In the genomic region with DNA sequence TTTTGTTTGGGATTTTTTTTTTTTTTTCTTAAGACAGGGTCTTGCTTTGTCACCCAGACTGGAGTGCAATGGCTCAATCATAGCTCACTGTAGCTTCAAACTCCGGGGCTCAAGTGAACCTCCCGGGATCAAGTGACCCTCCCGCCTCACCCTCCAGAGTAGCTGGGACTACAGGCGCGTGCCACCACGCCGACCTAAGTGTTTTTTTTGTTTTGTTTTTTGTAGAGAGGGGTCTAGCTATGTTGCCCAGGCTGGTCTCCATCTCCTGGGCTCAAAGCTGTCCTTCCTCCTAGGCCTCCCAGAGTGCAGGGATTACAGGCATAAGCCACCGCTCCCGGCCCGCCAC, we compare ENCODE assay signal across 8 cellular contexts. TPM values are rescaled to one million over a fixed set of nuclear protein-coding genes. Genes with fewer than 3 reads are reported as not detected.
DNase-seq lines count a peak whose midpoint lies in the region; ATAC-seq, FAIRE-seq and TF ChIP-seq lines count a peak whose summit lies in the region.

No MANE protein-coding gene starts in this region.

- peak overlapping the region; percentile 85 for H3K4me3 Mint-ChIP-seq in activated T-cell treated with anti-CD3 and anti-CD28 coated beads, Interleukin-2, amount 50 U/mL, for 4 hours
- peak overlapping the region; percentile 93 for H3K4me3 Mint-ChIP-seq in type B pancreatic cell

- in situ Hi-C loops in GM12878 (cut with MboI): no loop called here

- H3K27ac Mint-ChIP-seq in type B pancreatic cell: peak overlapping the region; percentile 84

- no peak for DNase-seq in activated T-cell treated with anti-CD3 and anti-CD28 coated beads, Interleukin-2, amount 50 U/mL, for 4 hours
- DNase-seq in activated T-cell treated with anti-CD3 and anti-CD28 coated beads, Interleukin-2, amount 50 U/mL, for 1 hour: no peak
- DNase-seq in GM12878 (ENCODE audit: low read depth, low spot score) (no peak), right lobe of liver (no peak), type B pancreatic cell (ENCODE audit: extremely low spot score, unreplicated experiment) (no peak), AG08395 (ENCODE audit: low spot score) (no peak)
- no peak for DNase-seq in central memory CD4-positive, alpha-beta T cell

- H3K4me3 ChIP-seq in GM12878 (peak overlapping the region; percentile 88), right lobe of liver (peak overlapping the region; percentile 59 to 84 (median 76))

- no peaks in the 10 kb centered on the region for H3K27me3 Mint-ChIP-seq in activated T-cell treated with anti-CD3 and anti-CD28 coated beads, Interleukin-2, amount 50 U/mL, for 4 hours (ENCODE audit: low read depth)
- H3K27me3 Mint-ChIP-seq in type B pancreatic cell: no peaks in the 10 kb centered on the region

- H3K79me2 ChIP-seq in GM12878 (ENCODE audit: control insufficient read depth, insufficient read depth, low read length): peaks cover 2% of the 10 kb centered on the region; the same call in 1 of the 2 replicates

- SMC1A ChIA-PET in GM12878 (lab: Charles Lee; ENCODE audit: uncharacterized antibody, unreplicated experiment): interaction anchor here (0.5 to 1.9 kb wide), 3 partner anchors 12 to 210 kb away, joined by 3 to 5 read pairs (median 4); no protein-coding TSS in a partner anchor

- peaks cover 14% of the 10 kb centered on the region for H3K4me1 Mint-ChIP-seq in activated T-cell treated with anti-CD3 and anti-CD28 coated beads, Interleukin-2, amount 50 U/mL, for 4 hours (ENCODE audit: low read depth)
- peaks cover 7% of the 10 kb centered on the region for H3K4me1 Mint-ChIP-seq in type B pancreatic cell (ENCODE audit: unreplicated experiment)

- no peak for TF ChIP-seq POLR2A in GM12878 (IDR thresholded peaks at IDR 0.05; ENCODE audit: low read depth, low read length)
- no peak for TF ChIP-seq POLR2A in right lobe of liver (IDR thresholded peaks at IDR 0.05)

- no peak for TF ChIP-seq RAD21 in GM12878 (IDR thresholded peaks at IDR 0.05; ENCODE audit: insufficient read depth, low read depth, low read length)

- H2AFZ ChIP-seq in GM12878 (ENCODE audit: control insufficient read depth, low read depth, low read length): peak overlapping the region; percentile 68

- no peaks in the 10 kb centered on the region for H3K36me3 ChIP-seq in GM12878 (ENCODE audit: control insufficient read depth in 2 of 2, insufficient read depth in 2 of 2, low read length in 1 of 2)
- H3K36me3 ChIP-seq in right lobe of liver: no peaks in the 10 kb centered on the region

- POLR2A ChIA-PET in GM12878 (lab: Charles Lee): interaction anchor here (0.6 to 1.2 kb wide), 3 partner anchors 17 to 297 kb away, joined by 3 to 5 read pairs (median 5); no protein-coding TSS in a partner anchor

- H3K4me2 ChIP-seq in GM12878 (ENCODE audit: control insufficient read depth, insufficient read depth): peak overlapping the region; percentile 93

- peak overlapping the region; percentile 49 for H3K27ac ChIP-seq in GM12878 (ENCODE audit: control insufficient read depth, insufficient read depth)
- H3K27ac ChIP-seq in right lobe of liver: peak overlapping the region; percentile 57 to 71 (median 58)

- CTCF ChIA-PET in GM12878 (lab: Yijun Ruan, JAX): interaction anchor here (0.6 to 3.5 kb wide), 11 partner anchors 11 to 461 kb away, joined by 3 to 22 read pairs (median 4); no protein-coding TSS in a partner anchor

- H3K4me1 ChIP-seq in GM12878 (ENCODE audit: control insufficient read depth, insufficient read depth, low read length) (peaks cover 15% of the 10 kb centered on the region), right lobe of liver (peaks cover 0 to 6% (median 0%) of the 10 kb centered on the region in 4 donors)

- no TSS peak for BruUV-seq in GM12878 (replicated peaks; lab: Mats Ljungman, UMichigan)

- no peaks in the 10 kb centered on the region for H4K20me1 ChIP-seq in GM12878 (ENCODE audit: control insufficient read depth, insufficient read depth)

- intact Hi-C loops in GM12878 (cut with micrococcal nuclease; ENCODE audit: unreplicated experiment): loop anchor here (10.0 kb wide), 1 partner anchor 289 kb away; no protein-coding TSS in a partner anchor
- intact Hi-C loops in right lobe of liver (cut with DNase I): no loop called here

- H3K27me3 ChIP-seq in GM12878 (replicated peaks in 1 of 2; ENCODE audit: control insufficient read depth in 2 of 2, insufficient read depth in 2 of 2, low read length in 1 of 2) (no peaks in the 10 kb centered on the region), right lobe of liver (no peaks in the 10 kb centered on the region)

- no peak for ATAC-seq in activated T-cell treated with anti-CD3 and anti-CD28 coated beads, Interleukin-2, amount 50 U/mL, for 4 hours
- ATAC-seq in GM12878 (no peak; the same call in 2 of the 3 replicates), right lobe of liver (peak in 1 of 4 donors; percentile 29), HG03280 (IDR thresholded peaks at IDR 0.05; ENCODE audit: unreplicated experiment) (no peak)

- H3K36me3 Mint-ChIP-seq in activated T-cell treated with anti-CD3 and anti-CD28 coated beads, Interleukin-2, amount 50 U/mL, for 4 hours (ENCODE audit: insufficient read depth): peaks cover 4% of the 10 kb centered on the region
- peaks cover 9% of the 10 kb centered on the region for H3K36me3 Mint-ChIP-seq in type B pancreatic cell

- H3K9me3 Mint-ChIP-seq in activated T-cell treated with anti-CD3 and anti-CD28 coated beads, Interleukin-2, amount 50 U/mL, for 4 hours: no peaks in the 10 kb centered on the region
- H3K9me3 Mint-ChIP-seq in type B pancreatic cell: no peaks in the 10 kb centered on the region

- TF ChIP-seq EP300 in GM12878 (IDR thresholded peaks at IDR 0.05; ENCODE audit: borderline replicate concordance in 1 of 2, control insufficient read depth in 1 of 2, low read depth in 2 of 2, low read length in 2 of 2): no peak

- no peak for FAIRE-seq in GM12878 (lab: Jason Lieb, UNC)

- RAD21 ChIA-PET in GM12878 (lab: Charles Lee; ENCODE audit: unreplicated experiment): interaction anchor here (0.8 to 2.6 kb wide), 4 partner anchors 11 to 150 kb away, joined by 3 to 14 read pairs (median 4); no protein-coding TSS in a partner anchor

- no peaks in the 10 kb centered on the region for H3K9me3 ChIP-seq in GM12878 (replicated peaks; ENCODE audit: control insufficient read depth, insufficient read depth, low read length)
- H3K9me3 ChIP-seq in right lobe of liver: no peaks in the 10 kb centered on the region

- TF ChIP-seq CTCF in GM12878 (IDR thresholded peaks at IDR 0.05 in 2 of 3, conservative IDR thresholded peaks at IDR 0.05 in 1 of 3; ENCODE audit: control insufficient read depth in 2 of 3, extremely low read depth in 1 of 3, insufficient read depth in 1 of 3, low read depth in 3 of 3, low read length in 3 of 3) (no peak), right lobe of liver (IDR thresholded peaks at IDR 0.05) (no peak), type B pancreatic cell (conservative IDR thresholded peaks at IDR 0.05) (no peak)

- WGBS in GM12878 (ENCODE audit: insufficient coverage, insufficient replicate concordance, low lambda C conversion rate, missing lambda C conversion rate): 48% methylated on average over 10 of the region's 10 CpGs
- WGBS in right lobe of liver (ENCODE audit: insufficient coverage, low coverage, low lambda C conversion rate, missing lambda C conversion rate): 44% methylated on average over 9 of the region's 10 CpGs

- peak overlapping the region; percentile 57 for H3K9ac ChIP-seq in GM12878 (ENCODE audit: control insufficient read depth, insufficient read depth, low read length)

RNA-seq across cellular contexts. Expression of a gene that starts 0.8 kb away (rescaled TPM):
- 1 to 10 TPM; 7.1 to 8.6 (median 8.3) TPM for total RNA-seq in activated T-cell treated with anti-CD3 and anti-CD28 coated beads, Interleukin-2, amount 50 U/mL, for 4 hours
- 39.1 and 48.4 TPM in 2 replicates for total RNA-seq in GM12878 (2013; cell fraction: nucleolus; rRNA removed)
- 9.7 and 12.8 TPM in 2 replicates for total RNA-seq in GM12878 (2014; rRNA removed)
- 9.5 and 11.4 TPM in 2 replicates for total RNA-seq in GM12878 (2014; rRNA removed; fragmentation: Illumina TruSeq; extraction: Trizol)
- total RNA-seq in GM12878 (2021): 11.9 and 13.3 TPM in 2 replicates
- polyA plus RNA-seq in GM12878 (2011; ENCODE audit: low read depth): 4.9 TPM
- 10.0 and 10.1 TPM in 2 replicates for polyA plus RNA-seq in GM12878 (2011; rRNA removed)
- 6.2 and 7.1 TPM in 2 replicates for polyA plus RNA-seq in GM12878 (2011; cell fraction: cytosol; rRNA removed)
- 12.9 and 15.6 TPM in 2 replicates for polyA plus RNA-seq in GM12878 (2011; cell fraction: nucleus; rRNA removed)
- 5.0 and 5.3 TPM in 2 replicates for polyA plus RNA-seq in GM12878 (2012)
- 9.9 and 11.0 TPM in 2 replicates for polyA plus RNA-seq in GM12878 (2014; fragmentation: Illumina TruSeq; extraction: Trizol)
- polyA plus RNA-seq in GM12878 (2014; fragmentation: Nextera tagmentation; extraction: Ambion mirVana): 1 to 10 TPM; 1.5 to 1.8 TPM
- 9.5 and 9.6 TPM in 2 replicates for polyA plus RNA-seq in GM12878 (2014; rRNA removed)
- polyA plus RNA-seq in GM12878 (2016; fragmentation: Nextera tagmentation; extraction: Ambion mirVana): 10 to 100 TPM in 1 of 2 experiments, 1 to 10 TPM in 1; 9.4 to 12.7 TPM
- polyA minus RNA-seq in GM12878 (2011; rRNA and poly(A)+ RNA removed): 13.1 and 20.6 TPM in 2 replicates
- 3.5 and 3.7 TPM in 2 replicates for polyA minus RNA-seq in GM12878 (2011; cell fraction: cytosol; rRNA and poly(A)+ RNA removed)
- polyA minus RNA-seq in GM12878 (2011; cell fraction: nucleus; rRNA and poly(A)+ RNA removed): 11.6 and 15.7 TPM in 2 replicates
- 10 to 100 TPM; 12.6 to 19.1 (median 16.0) TPM for total RNA-seq in right lobe of liver
- 10.6 and 14.8 TPM in 2 replicates for total RNA-seq in type B pancreatic cell (ENCODE audit: low replicate concordance)

RNA-seq across cellular contexts. Expression of a gene that starts 40.8 kb away (rescaled TPM):
- not detected for total RNA-seq in activated T-cell treated with anti-CD3 and anti-CD28 coated beads, Interleukin-2, amount 50 U/mL, for 4 hours
- not detected in 2 replicates for total RNA-seq in GM12878 (2013; cell fraction: nucleolus; rRNA removed)
- total RNA-seq in GM12878 (2014; rRNA removed) (not detected in 2 replicates), GM12878 (2014; rRNA removed; fragmentation: Illumina TruSeq; extraction: Trizol) (not detected in 2 replicates), GM12878 (2021) (not detected in 2 replicates), right lobe of liver (under 1 TPM in 3 of 6 experiments, not detected in 3; 0.12 to 0.18 (median 0.17) TPM), type B pancreatic cell (ENCODE audit: low replicate concordance) (0.93 and 3.7 TPM in 2 replicates)
- not detected for polyA plus RNA-seq in GM12878 (2011; ENCODE audit: low read depth)
- polyA plus RNA-seq in GM12878 (2011; rRNA removed) (not detected in 2 replicates), GM12878 (2014; fragmentation: Illumina TruSeq; extraction: Trizol) (not detected in 2 replicates), GM12878 (2014; fragmentation: Nextera tagmentation; extraction: Ambion mirVana) (not detected), GM12878 (2014; rRNA removed) (not detected in 2 replicates), GM12878 (2016; fragmentation: Nextera tagmentation; extraction: Ambion mirVana) (not detected)
- not detected in 2 replicates for polyA plus RNA-seq in GM12878 (2011; cell fraction: cytosol; rRNA removed)
- polyA plus RNA-seq in GM12878 (2011; cell fraction: nucleus; rRNA removed): not detected in 2 replicates
- not detected in 2 replicates for polyA plus RNA-seq in GM12878 (2012)
- not detected in 2 replicates for polyA minus RNA-seq in GM12878 (2011; rRNA and poly(A)+ RNA removed)
- polyA minus RNA-seq in GM12878 (2011; cell fraction: cytosol; rRNA and poly(A)+ RNA removed): not detected in 2 replicates
- polyA minus RNA-seq in GM12878 (2011; cell fraction: nucleus; rRNA and poly(A)+ RNA removed): not detected in 2 replicates
